In the genomic region with DNA sequence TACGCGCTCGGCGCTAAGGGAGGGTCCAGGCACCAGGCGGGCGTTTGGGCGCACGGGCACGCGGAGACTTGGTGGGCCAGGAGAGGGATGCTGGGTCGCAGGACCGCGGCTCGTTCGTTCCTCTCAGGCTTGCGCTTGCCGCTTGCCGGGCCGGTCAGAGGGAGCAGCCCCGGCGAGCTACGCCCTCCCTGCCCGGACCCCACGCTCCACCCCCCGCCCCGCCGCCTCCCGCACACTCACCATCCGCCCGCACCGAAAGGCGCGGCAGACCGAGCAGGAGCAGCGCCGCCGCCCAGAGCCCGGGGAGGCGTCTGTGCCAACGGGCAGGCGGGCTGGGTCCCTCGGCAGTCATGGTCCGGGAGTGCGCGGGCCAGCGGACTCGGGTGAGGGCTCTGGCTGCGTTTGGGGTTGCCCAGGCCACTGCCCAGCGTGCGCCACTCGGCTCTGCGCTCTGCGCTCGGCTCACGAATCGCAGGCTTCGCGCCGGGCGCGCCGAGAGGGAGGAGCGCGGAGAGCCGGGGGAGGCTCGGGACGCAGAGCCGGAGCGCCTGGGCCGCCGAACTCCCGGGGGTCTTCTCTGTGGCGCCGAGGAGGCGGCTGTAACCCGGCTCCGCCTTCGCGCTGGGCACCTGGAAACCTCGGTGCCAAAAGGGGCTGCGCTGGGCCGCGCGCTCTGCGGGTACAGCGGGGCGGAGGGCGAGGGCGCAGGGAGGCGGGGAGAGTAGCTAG, we compare ENCODE assay signal across 9 cellular contexts. TPM values are rescaled to one million over a fixed set of nuclear protein-coding genes. Genes with fewer than 3 reads are reported as not detected.
A peak's percentile ranks its signal among the peaks of the same experiment; 100 is the strongest.
DNase-seq lines count a peak whose midpoint lies in the region; ATAC-seq and TF ChIP-seq lines count a peak whose summit lies in the region.
"Had no signal": no experiment of that assay in that cellular context is flagged by ENCODE, and none has a peak within 500 bp of the region (broad histone marks: within the 10 kb centered on the region; RNA-seq: fewer than 3 reads in every experiment).

Gene SUSD5, minus strand, starts transcription at position 365 of the 729 bp plus-strand sequence. Its CDS starts 13 bp downstream, at position 352.

- H3K36me3 ChIP-seq in ascending aorta (peaks cover 1 to 3% of the 10 kb centered on the region in 2 donors), iPS-20b (ENCODE audit: insufficient read depth, low read depth, low read length) (no peaks in the 10 kb centered on the region)

- CTCF ChIA-PET in activated CD8-positive, alpha-beta memory T cell treated with anti-CD3 and anti-CD28 coated beads, Interleukin-2, amount 10 ng/mL, durations not matched to agents 7 days and 5 days (lab: Charles Lee) = no interaction called here

- H3K9ac ChIP-seq in iPS-20b (ENCODE audit: low read depth, low read length) = no peak within 1 kb of the TSS

- H3K9me3 ChIP-seq in ascending aorta = no peaks in the 10 kb centered on the region
- H3K9me3 ChIP-seq in iPS-20b (ENCODE audit: insufficient read depth, low read depth, low read length) = no peaks in the 10 kb centered on the region

- no peaks in the 10 kb centered on the region for H3K36me3 Mint-ChIP-seq in stimulated activated naive CD8-positive, alpha-beta T cell treated with anti-CD3 and anti-CD28 coated beads, Interleukin-15, Interleukin-2, amounts not matched to agents 100 ng/mL and 50 ng/mL, for 24 hours (ENCODE audit: low read depth)
- no peaks in the 10 kb centered on the region for H3K36me3 Mint-ChIP-seq in activated CD8-positive, alpha-beta memory T cell treated with anti-CD3 and anti-CD28 coated beads, Interleukin-2, amount 10 ng/mL, durations not matched to agents 7 days and 5 days

- H3K9me3 Mint-ChIP-seq in stimulated activated naive CD8-positive, alpha-beta T cell treated with anti-CD3 and anti-CD28 coated beads, Interleukin-15, Interleukin-2, amounts not matched to agents 100 ng/mL and 50 ng/mL, for 24 hours = no peaks in the 10 kb centered on the region
- H3K9me3 Mint-ChIP-seq in activated CD8-positive, alpha-beta memory T cell treated with anti-CD3 and anti-CD28 coated beads, Interleukin-2, amount 10 ng/mL, durations not matched to agents 7 days and 5 days (ENCODE audit: low read depth) = no peaks in the 10 kb centered on the region
- H3K9me3 Mint-ChIP-seq: activated T-cell treated with anti-CD3 and anti-CD28 coated beads, Interleukin-2, amount 50 U/mL, for 4 hours had no signal

- H3K27ac Mint-ChIP-seq in stimulated activated naive CD8-positive, alpha-beta T cell treated with anti-CD3 and anti-CD28 coated beads, Interleukin-15, Interleukin-2, amounts not matched to agents 100 ng/mL and 50 ng/mL, for 24 hours = peak within 1 kb of the TSS; percentile 7
- H3K27ac Mint-ChIP-seq in activated CD8-positive, alpha-beta memory T cell treated with anti-CD3 and anti-CD28 coated beads, Interleukin-2, amount 10 ng/mL, durations not matched to agents 7 days and 5 days = no peak within 1 kb of the TSS

- peaks cover 11% of the 10 kb centered on the region for H3K4me1 Mint-ChIP-seq in stimulated activated naive CD8-positive, alpha-beta T cell treated with anti-CD3 and anti-CD28 coated beads, Interleukin-15, Interleukin-2, amounts not matched to agents 100 ng/mL and 50 ng/mL, for 24 hours (ENCODE audit: low read depth)
- peaks cover 5% of the 10 kb centered on the region for H3K4me1 Mint-ChIP-seq in activated CD8-positive, alpha-beta memory T cell treated with anti-CD3 and anti-CD28 coated beads, Interleukin-2, amount 10 ng/mL, durations not matched to agents 7 days and 5 days

- H3K27me3 Mint-ChIP-seq in stimulated activated naive CD8-positive, alpha-beta T cell treated with anti-CD3 and anti-CD28 coated beads, Interleukin-15, Interleukin-2, amounts not matched to agents 100 ng/mL and 50 ng/mL, for 24 hours = peaks cover 52% of the 10 kb centered on the region
- peaks cover 71% of the 10 kb centered on the region for H3K27me3 Mint-ChIP-seq in activated CD8-positive, alpha-beta memory T cell treated with anti-CD3 and anti-CD28 coated beads, Interleukin-2, amount 10 ng/mL, durations not matched to agents 7 days and 5 days

- peaks cover 0 to 7% of the 10 kb centered on the region in 2 donors for H3K4me1 ChIP-seq in ascending aorta
- H3K4me1 ChIP-seq in iPS-20b (ENCODE audit: insufficient read depth, low read length) = no peaks in the 10 kb centered on the region

- no peak for ATAC-seq in activated CD8-positive, alpha-beta memory T cell treated with anti-CD3 and anti-CD28 coated beads, Interleukin-2, amount 10 ng/mL, durations not matched to agents 7 days and 5 days

- no peak for TF ChIP-seq CTCF in ascending aorta (IDR thresholded peaks at IDR 0.05)

- H3K27me3 ChIP-seq in ascending aorta (no peaks in the 10 kb centered on the region), iPS-20b (ENCODE audit: insufficient read depth, low read length) (peaks cover 68% of the 10 kb centered on the region)

- H3K27ac ChIP-seq in ascending aorta = peak within 1 kb of the TSS; percentile 89 to 90
- H3K27ac ChIP-seq in iPS-20b (ENCODE audit: low read length) = no peak within 1 kb of the TSS

- intact Hi-C loops in ascending aorta (cut with DNase I) = loop anchor here (2.0 to 10.0 kb wide), 4 partner anchors 56 to 154 kb away; partner anchors contain the start of gene FBXL2

- DNase-seq in activated T-cell treated with anti-CD3 and anti-CD28 coated beads for 48 hours (ENCODE audit: low read depth) (peak; percentile 0), activated T-cell treated with anti-CD3 and anti-CD28 coated beads for 4 hours (no peak), ascending aorta (ENCODE audit: low spot score in 2 of 2) (peak in 1 of 2 donors; percentile 69), cerebellar nuclear complex (lab: John Stamatoyannopoulos, UW) (no peak), cortex of kidney (lab: John Stamatoyannopoulos, UW) (no peak)
- no peak for DNase-seq in activated CD8-positive, alpha-beta memory T cell treated with anti-CD3 and anti-CD28 coated beads, Interleukin-2, amount 10 ng/mL, durations not matched to agents 7 days and 5 days
- DNase-seq: activated T-cell treated with anti-CD3 and anti-CD28 coated beads, Interleukin-2, amount 50 U/mL, for 4 hours had no signal

- H3K4me3 ChIP-seq in ascending aorta = peak within 1 kb of the TSS; percentile 77 to 79
- peak within 1 kb of the TSS; percentile 66 for H3K4me3 ChIP-seq in iPS-20b (ENCODE audit: low read length)

- peak within 1 kb of the TSS; percentile 40 for H3K4me3 Mint-ChIP-seq in stimulated activated naive CD8-positive, alpha-beta T cell treated with anti-CD3 and anti-CD28 coated beads, Interleukin-15, Interleukin-2, amounts not matched to agents 100 ng/mL and 50 ng/mL, for 24 hours
- no peak within 1 kb of the TSS for H3K4me3 Mint-ChIP-seq in activated CD8-positive, alpha-beta memory T cell treated with anti-CD3 and anti-CD28 coated beads, Interleukin-2, amount 10 ng/mL, durations not matched to agents 7 days and 5 days
- H3K4me3 Mint-ChIP-seq: activated T-cell treated with anti-CD3 and anti-CD28 coated beads, Interleukin-2, amount 50 U/mL, for 4 hours had no signal

RNA-seq across cellular contexts. Expression of gene SUSD5, which starts in this region (rescaled TPM):
- total RNA-seq in ascending aorta = 68.0 TPM
- not detected for total RNA-seq in activated CD8-positive, alpha-beta memory T cell treated with anti-CD3 and anti-CD28 coated beads, Interleukin-2, amount 10 ng/mL, durations not matched to agents 7 days and 5 days
- total RNA-seq: activated T-cell treated with anti-CD3 and anti-CD28 coated beads, Interleukin-2, amount 50 U/mL, for 4 hours had no signal

Comparison
In these comparisons a context has a peak if more than half of its experiments do, and no peak if none do; other contexts are left out.
1. RNA of gene SUSD5 (total RNA-seq): 68.0 TPM in ascending aorta (single experiment); not detected in activated CD8-positive, alpha-beta memory T cell treated with anti-CD3 and anti-CD28 coated beads, Interleukin-2, amount 10 ng/mL, durations not matched to agents 7 days and 5 days; every median in the first group is over 10 times any median in the second.